Comparison of ENCODE assay signal across 9 cellular contexts in the genomic region with DNA sequence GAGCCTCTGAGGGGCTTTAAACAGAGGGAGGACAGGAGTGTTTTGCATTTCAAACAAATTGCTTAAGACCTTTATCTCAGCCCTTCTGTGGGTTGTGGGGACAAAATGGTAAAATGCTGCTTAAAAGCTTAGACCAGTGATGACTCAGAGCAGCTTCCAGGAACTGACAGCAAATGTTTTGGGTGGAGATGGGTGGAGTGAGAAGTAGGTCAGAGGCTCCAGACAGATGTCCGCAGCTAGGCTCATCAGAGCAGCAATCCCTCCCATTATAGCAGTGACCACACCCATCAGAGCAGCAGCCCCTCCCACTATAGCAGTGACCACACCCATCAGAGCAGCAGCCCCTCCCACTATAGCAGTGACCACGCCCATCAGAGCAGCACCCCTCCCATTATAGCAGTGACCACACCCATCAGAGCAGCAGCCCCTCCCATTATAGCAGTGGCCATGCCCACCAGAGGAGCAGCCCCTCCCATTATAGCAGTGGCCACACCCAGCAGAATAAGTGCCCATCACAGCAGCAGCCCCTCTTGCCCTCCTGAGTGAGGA.
DNase-seq lines count a peak whose midpoint lies in the region; ATAC-seq and TF ChIP-seq lines count a peak whose summit lies in the region.
"Had no signal": no experiment of that assay in that cellular context is flagged by ENCODE, and none has a peak within 500 bp of the region (broad histone marks: within the 10 kb centered on the region; RNA-seq: fewer than 3 reads in every experiment).

No MANE protein-coding gene starts in this region.

- peak overlapping the region; percentile 86 for H3K27ac Mint-ChIP-seq in T-helper 17 cell

- no peaks in the 10 kb centered on the region for H3K36me3 Mint-ChIP-seq in T-helper 17 cell (ENCODE audit: low read depth)

- no peaks in the 10 kb centered on the region for H3K27me3 Mint-ChIP-seq in T-helper 17 cell

- peak overlapping the region; percentile 69 for H3K4me3 Mint-ChIP-seq in T-helper 17 cell

- H3K4me1 Mint-ChIP-seq in T-helper 17 cell = peaks cover 51% of the 10 kb centered on the region

- no peak for TF ChIP-seq CTCF in fibroblast of pulmonary artery (IDR thresholded peaks at IDR 0.05; ENCODE audit: low read length, missing control alignments)

- H3K9me3 ChIP-seq in T-helper 17 cell (ENCODE audit: control insufficient read depth, low read length, poor library complexity, severe bottlenecking) = no peaks in the 10 kb centered on the region
- H3K9me3 ChIP-seq: thoracic aorta had no signal

- no peak overlapping the region for H3K4me3 ChIP-seq in fibroblast of pulmonary artery (replicated peaks; ENCODE audit: low read depth, low read length)
- H3K4me3 ChIP-seq: thoracic aorta had no signal

- DNase-seq in DMS153 (lab: John Stamatoyannopoulos, UW) (peak; percentile 48), DMS153 treated with DMSO at 0.1 percent for 48 hours (lab: John Stamatoyannopoulos, UW; ENCODE audit: unreplicated experiment) (no peak), T-helper 17 cell (peak in 2 of 3 donors; percentile 36 to 41), fibroblast of pulmonary artery (ENCODE audit: low read depth) (peak; percentile 25), DMS53 (lab: John Stamatoyannopoulos, UW) (no peak)
- peak; percentile 6 to 12 for DNase-seq in stimulated activated CD4-positive, alpha-beta T cell treated with anti-CD3 and anti-CD28 coated beads, Interleukin-4, amount 100 ng/mL, for 48 hours (ENCODE audit: low read depth in 2 of 2)

- ATAC-seq in T-helper 17 cell (peak; percentile 93), GM21360 (IDR thresholded peaks at IDR 0.05; ENCODE audit: unreplicated experiment) (no peak), GM18520 (IDR thresholded peaks at IDR 0.05; ENCODE audit: unreplicated experiment) (no peak)

Comparison
In these comparisons a context has a peak if more than half of its experiments do, and no peak if none do; other contexts are left out.
1. DNase-seq: peak in DMS153 (single experiment), T-helper 17 cell (2 of 3), fibroblast of pulmonary artery (single experiment) and stimulated activated CD4-positive, alpha-beta T cell treated with anti-CD3 and anti-CD28 coated beads, Interleukin-4, amount 100 ng/mL, for 48 hours (2 of 2); none in DMS153 treated with DMSO at 0.1 percent for 48 hours (single experiment) and DMS53 (single experiment).